ENCODE assay signal across 15 cellular contexts in the genomic region with DNA sequence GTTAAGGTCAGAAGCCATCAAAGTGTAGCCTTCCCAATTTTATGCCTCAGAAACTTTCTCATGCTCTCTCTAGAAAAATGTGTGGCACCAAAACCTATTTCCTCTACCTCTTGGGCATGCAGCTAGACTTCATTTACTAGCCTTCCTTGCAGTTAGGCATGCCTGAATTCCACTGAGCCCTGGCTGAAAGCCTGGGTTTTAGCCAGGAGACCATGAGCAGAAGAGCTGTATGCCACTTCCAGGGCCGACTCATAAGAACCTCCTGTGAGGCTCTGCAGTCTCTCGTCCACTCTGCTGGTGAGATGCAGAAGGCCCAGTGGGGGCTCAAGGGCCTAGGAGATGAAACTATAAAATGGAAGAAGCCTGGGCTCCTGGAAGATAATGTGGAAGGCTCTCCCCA.
DNase-seq lines count a peak whose midpoint lies in the region; ATAC-seq, FAIRE-seq and TF ChIP-seq lines count a peak whose summit lies in the region.
"Had no signal": no experiment of that assay in that cellular context is flagged by ENCODE, and none has a peak within 500 bp of the region (broad histone marks: within the 10 kb centered on the region; RNA-seq: fewer than 3 reads in every experiment).

No MANE protein-coding gene starts in this region.

- POLR2A ChIA-PET in A549 (lab: Yijun Ruan, JAX) = no interaction called here
- POLR2A ChIA-PET in IMR-90 (lab: Charles Lee; ENCODE audit: unreplicated experiment) = interaction anchor here (0.6 kb wide), 1 partner anchor 86 kb away, joined by 4 read pairs; no protein-coding TSS in a partner anchor

- peak overlapping the region; percentile 100 for H2BK5ac ChIP-seq in IMR-90 (ENCODE audit: low read depth, low read length, poor library complexity, severe bottlenecking)
- H2BK5ac ChIP-seq in neuronal stem cell (ENCODE audit: low read length) = no peak overlapping the region

- H3K79me1 ChIP-seq in IMR-90 (ENCODE audit: low read depth in 1 of 2, low read length in 2 of 2) (peaks cover 14 to 64% of the 10 kb centered on the region in 2 experiments), neuronal stem cell (ENCODE audit: low read depth, low read length) (no peaks in the 10 kb centered on the region)

- TF ChIP-seq POLR2A in A549 (IDR thresholded peaks at IDR 0.05; ENCODE audit: low read length) (no peak), IMR-90 (IDR thresholded peaks at IDR 0.05; ENCODE audit: low read depth, low read length) (no peak)

- TF ChIP-seq EP300 in A549 (IDR thresholded peaks at IDR 0.05) = no peak

- peaks cover 40% of the 10 kb centered on the region for H3K4me1 Mint-ChIP-seq in astrocyte (ENCODE audit: low read depth, unreplicated experiment)
- H3K4me1 Mint-ChIP-seq: CD14-positive monocyte had no signal

- no peaks in the 10 kb centered on the region for H3K79me2 ChIP-seq in astrocyte (ENCODE audit: insufficient read depth, low read length)

- H3K9ac ChIP-seq in IMR-90 (ENCODE audit: low read depth, low read length) = peak overlapping the region; percentile 43; the same call in 1 of the 2 replicates
- peak overlapping the region; percentile 40 for H3K9ac ChIP-seq in astrocyte (ENCODE audit: low read length)
- no peak overlapping the region for H3K9ac ChIP-seq in neuronal stem cell (ENCODE audit: low read depth, low read length, poor library complexity)

- no peak overlapping the region for H3K4me3 Mint-ChIP-seq in astrocyte (ENCODE audit: unreplicated experiment)
- H3K4me3 Mint-ChIP-seq: CD14-positive monocyte had no signal

- H3K27ac ChIP-seq in A549 = peak overlapping the region; percentile 32 to 73; a peak in 4 of 6 replicates
- peak overlapping the region; percentile 95 for H3K27ac ChIP-seq in IMR-90 (ENCODE audit: insufficient read depth, low read length)
- peak overlapping the region; percentile 84 for H3K27ac ChIP-seq in astrocyte (ENCODE audit: low read depth, low read length)
- no peak overlapping the region for H3K27ac ChIP-seq in neuronal stem cell (replicated peaks; ENCODE audit: low read length)

- no peaks in the 10 kb centered on the region for H3K27me3 Mint-ChIP-seq in astrocyte (ENCODE audit: low read depth, unreplicated experiment)

- H3K36me3 Mint-ChIP-seq in astrocyte (ENCODE audit: low read depth, unreplicated experiment) = peaks cover 31% of the 10 kb centered on the region
- H3K36me3 Mint-ChIP-seq: CD14-positive monocyte had no signal

- WGBS in A549 (ENCODE audit: missing lambda C conversion rate) = 83% methylated on average over 2 of the region's 2 CpGs
- no CpG with 5 or more reads among the region's 2 CpGs for WGBS in IMR-90 (ENCODE audit: extremely low coverage in 2 of 2, insufficient read length in 1 of 2), 2 experiments
- WGBS in neuronal stem cell (ENCODE audit: extremely low coverage in 2 of 2, insufficient read length in 2 of 2, insufficient replicate concordance in 1 of 2), 2 donors = no CpG with 5 or more reads among the region's 2 CpGs

- in situ Hi-C loops in IMR-90 (cut with MboI; ENCODE audit: low sequenced_read_pairs) = no loop called here

- peaks cover 46% of the 10 kb centered on the region for H3K36me3 ChIP-seq in IMR-90 (ENCODE audit: control insufficient read depth, insufficient read depth, low read length)
- peaks cover 9% of the 10 kb centered on the region for H3K36me3 ChIP-seq in astrocyte (ENCODE audit: insufficient read depth, low read length)
- H3K36me3 ChIP-seq in neuronal stem cell (replicated peaks in 1 of 2; ENCODE audit: control insufficient read depth in 2 of 2, insufficient read depth in 2 of 2, low read length in 2 of 2) = peaks cover 12 to 15% of the 10 kb centered on the region in 2 donors

- peaks cover 39% of the 10 kb centered on the region for H3K9me1 ChIP-seq in IMR-90 (ENCODE audit: insufficient read depth, low read length)

- FAIRE-seq in A549 (lab: Jason Lieb, UNC) (no peak), astrocyte (lab: Jason Lieb, UNC) (peak; percentile 67)
- FAIRE-seq: GM12878 had no signal

- H3K18ac ChIP-seq in IMR-90 (ENCODE audit: low read depth, low read length) (peak overlapping the region; percentile 94), neuronal stem cell (ENCODE audit: low read length) (no peak overlapping the region)

- H3K4me2 ChIP-seq in A549 (no peak overlapping the region), IMR-90 (ENCODE audit: low read depth, low read length) (no peak overlapping the region), astrocyte (ENCODE audit: low read length) (peak overlapping the region; percentile 21), neuronal stem cell (ENCODE audit: insufficient read depth, low read length, poor library complexity, severe bottlenecking) (no peak overlapping the region)

- TF ChIP-seq CTCF in A549 (IDR thresholded peaks at IDR 0.05) (no peak), IMR-90 (conservative IDR thresholded peaks at IDR 0.05; ENCODE audit: low read depth, low read length) (no peak), astrocyte (IDR thresholded peaks at IDR 0.05; ENCODE audit: insufficient read depth, low read depth, low read length) (no peak)

- H4K8ac ChIP-seq in IMR-90 (ENCODE audit: low read depth in 2 of 2, low read length in 2 of 2) (peak overlapping the region; percentile 45 to 98), neuronal stem cell (ENCODE audit: low read depth, low read length) (no peak overlapping the region)

- H3K4me3 ChIP-seq in A549 = no peak overlapping the region
- no peak overlapping the region for H3K4me3 ChIP-seq in IMR-90 (ENCODE audit: insufficient read depth, low read depth, low read length)
- H3K4me3 ChIP-seq in astrocyte (ENCODE audit: insufficient read depth, low read depth, low read length) = no peak overlapping the region
- no peak overlapping the region for H3K4me3 ChIP-seq in neuronal stem cell (ENCODE audit: low read length in 2 of 2)
- H3K4me3 ChIP-seq: GM12878 had no signal

- H3K56ac ChIP-seq in IMR-90 (ENCODE audit: extremely low read depth, insufficient read depth, low read length) = peak overlapping the region; percentile 97

- H2BK12ac ChIP-seq in neuronal stem cell (ENCODE audit: low read length) = no peak overlapping the region

- H3K14ac ChIP-seq in IMR-90 (replicated peaks; ENCODE audit: low read depth, low read length) = peak overlapping the region; percentile 71
- no peak overlapping the region for H3K14ac ChIP-seq in neuronal stem cell (ENCODE audit: low read length)

- no peaks in the 10 kb centered on the region for H3K27me3 ChIP-seq in IMR-90 (ENCODE audit: control insufficient read depth, insufficient read depth, low read length)
- H3K27me3 ChIP-seq in astrocyte (ENCODE audit: insufficient read depth, low read length) = no peaks in the 10 kb centered on the region
- no peaks in the 10 kb centered on the region for H3K27me3 ChIP-seq in neuronal stem cell (ENCODE audit: control insufficient read depth in 3 of 3, insufficient read depth in 3 of 3, low read depth in 1 of 3, low read length in 3 of 3)

- H4K91ac ChIP-seq in IMR-90 (ENCODE audit: insufficient read depth, low read depth, low read length) = peak overlapping the region; percentile 98
- H4K91ac ChIP-seq in neuronal stem cell (ENCODE audit: low read depth, low read length, poor library complexity) = no peak overlapping the region

- H2BK20ac ChIP-seq in IMR-90 (ENCODE audit: low read depth, low read length) = peak overlapping the region; percentile 98

- H3K9me3 ChIP-seq in A549 (no peaks in the 10 kb centered on the region), IMR-90 (ENCODE audit: control insufficient read depth, insufficient read depth, low read length) (no peaks in the 10 kb centered on the region), astrocyte (ENCODE audit: insufficient read depth, low read depth, low read length) (no peaks in the 10 kb centered on the region), neuronal stem cell (replicated peaks in 1 of 2; ENCODE audit: control insufficient read depth in 2 of 2, insufficient read depth in 1 of 2, low read depth in 1 of 2, low read length in 2 of 2) (no peaks in the 10 kb centered on the region)

- CTCF ChIA-PET in A549 (lab: Yijun Ruan, JAX) = interaction anchor here (1.6 to 4.3 kb wide), 2 partner anchors 11 to 15 kb away, joined by 4 to 23 read pairs; no protein-coding TSS in a partner anchor
- CTCF ChIA-PET in IMR-90 (lab: Yijun Ruan, JAX) = interaction anchor here (1.0 kb wide), 1 partner anchor 16 kb away, joined by 3 read pairs; no protein-coding TSS in a partner anchor

- no TSS peak for BruUV-seq in IMR-90 (replicated peaks; lab: Mats Ljungman, UMichigan)

- peak overlapping the region; percentile 88 for H4K5ac ChIP-seq in IMR-90 (ENCODE audit: low read depth, low read length)

- peak overlapping the region; percentile 99 for H2BK120ac ChIP-seq in IMR-90 (ENCODE audit: low read depth, low read length)
- H2BK120ac ChIP-seq in neuronal stem cell (ENCODE audit: low read depth, low read length) = no peak overlapping the region

- intact Hi-C loops in IMR-90 (cut with micrococcal nuclease) = no loop called here

- no peak overlapping the region for H3K27ac Mint-ChIP-seq in astrocyte (ENCODE audit: unreplicated experiment)
- H3K27ac Mint-ChIP-seq: CD14-positive monocyte had no signal

- no peak for DNase-seq in A549 (ENCODE audit: low read depth in 1 of 2, low spot score in 1 of 2)
- DNase-seq in IMR-90 = no peak
- no peak for DNase-seq in astrocyte (ENCODE audit: low read depth)
- DNase-seq in left lobe of liver (ENCODE audit: low spot score) = peak; percentile 18
- no peak for DNase-seq in activated CD4-positive, alpha-beta T cell treated with anti-CD3 and anti-CD28 coated beads, Interleukin-2, amount 50 U/mL, for 1 hour
- DNase-seq in neuronal stem cell (ENCODE audit: low spot score) = no peak
- DNase-seq in activated CD4-positive, alpha-beta T cell treated with anti-CD3 and anti-CD28 coated beads for 4 hours = no peak
- DNase-seq: DMS53, NCI-H1105, NCI-H187, NCI-H446, NCI-H82 had no signal

- H2BK15ac ChIP-seq in IMR-90 (ENCODE audit: low read depth, low read length) = peak overlapping the region; percentile 66
- H2BK15ac ChIP-seq in neuronal stem cell (ENCODE audit: low read length) = no peak overlapping the region

- no peak overlapping the region for H2AFZ ChIP-seq in IMR-90 (replicated peaks; ENCODE audit: low read length, poor library complexity)
- no peak overlapping the region for H2AFZ ChIP-seq in astrocyte (ENCODE audit: low read depth, low read length)
- H2AFZ ChIP-seq in neuronal stem cell (ENCODE audit: low read length) = no peak overlapping the region

- H3K4ac ChIP-seq in IMR-90 (ENCODE audit: low read depth, low read length) = peak overlapping the region; percentile 97
- H3K4ac ChIP-seq in neuronal stem cell (ENCODE audit: low read length) = no peak overlapping the region

- no peak for ATAC-seq in A549
- ATAC-seq in IMR-90 (ENCODE audit: low read depth) = no peak
- no peak for ATAC-seq in left lobe of liver
- ATAC-seq in GM19455 (IDR thresholded peaks at IDR 0.05; ENCODE audit: unreplicated experiment) = no peak
- ATAC-seq: GM12878 had no signal

- H2AK5ac ChIP-seq in IMR-90 (ENCODE audit: low read depth, low read length) = peak overlapping the region; percentile 98
- no peak overlapping the region for H2AK5ac ChIP-seq in neuronal stem cell (ENCODE audit: low read depth, low read length)

- H3K23ac ChIP-seq in IMR-90 (ENCODE audit: low read depth, low read length) (peak overlapping the region; percentile 85), neuronal stem cell (ENCODE audit: low read depth, low read length, poor library complexity) (no peak overlapping the region)

- H4K20me1 ChIP-seq in IMR-90 (ENCODE audit: insufficient read depth, low read length) (no peaks in the 10 kb centered on the region), astrocyte (ENCODE audit: insufficient read depth, low read length) (no peaks in the 10 kb centered on the region)

- peaks cover 39% of the 10 kb centered on the region for H3K4me1 ChIP-seq in A549
- peaks cover 38% of the 10 kb centered on the region for H3K4me1 ChIP-seq in IMR-90 (ENCODE audit: control insufficient read depth, insufficient read depth, low read length)
- H3K4me1 ChIP-seq in astrocyte (ENCODE audit: insufficient read depth, low read length) = peaks cover 38% of the 10 kb centered on the region
- H3K4me1 ChIP-seq in neuronal stem cell (ENCODE audit: control insufficient read depth in 2 of 2, insufficient read depth in 1 of 2, low read depth in 1 of 2, low read length in 2 of 2) = peaks cover 0 to 10% of the 10 kb centered on the region in 2 donors

- peak overlapping the region; percentile 45 for H2AK9ac ChIP-seq in IMR-90 (replicated peaks; ENCODE audit: low read depth, low read length, poor library complexity)

- dilution Hi-C loops in IMR-90 (cut with HindIII; ENCODE audit: low sequenced_read_pairs, unreplicated experiment) = no loop called here

- TF ChIP-seq RAD21 in A549 (conservative IDR thresholded peaks at IDR 0.05 in 1 of 2, IDR thresholded peaks at IDR 0.05 in 1 of 2) (no peak), IMR-90 (IDR thresholded peaks at IDR 0.05; ENCODE audit: low read length) (no peak)

- peaks cover 2% of the 10 kb centered on the region for H3K9me3 Mint-ChIP-seq in astrocyte (ENCODE audit: unreplicated experiment)
